Comparison of ENCODE assay signal across 1 cellular context in the genomic region with DNA sequence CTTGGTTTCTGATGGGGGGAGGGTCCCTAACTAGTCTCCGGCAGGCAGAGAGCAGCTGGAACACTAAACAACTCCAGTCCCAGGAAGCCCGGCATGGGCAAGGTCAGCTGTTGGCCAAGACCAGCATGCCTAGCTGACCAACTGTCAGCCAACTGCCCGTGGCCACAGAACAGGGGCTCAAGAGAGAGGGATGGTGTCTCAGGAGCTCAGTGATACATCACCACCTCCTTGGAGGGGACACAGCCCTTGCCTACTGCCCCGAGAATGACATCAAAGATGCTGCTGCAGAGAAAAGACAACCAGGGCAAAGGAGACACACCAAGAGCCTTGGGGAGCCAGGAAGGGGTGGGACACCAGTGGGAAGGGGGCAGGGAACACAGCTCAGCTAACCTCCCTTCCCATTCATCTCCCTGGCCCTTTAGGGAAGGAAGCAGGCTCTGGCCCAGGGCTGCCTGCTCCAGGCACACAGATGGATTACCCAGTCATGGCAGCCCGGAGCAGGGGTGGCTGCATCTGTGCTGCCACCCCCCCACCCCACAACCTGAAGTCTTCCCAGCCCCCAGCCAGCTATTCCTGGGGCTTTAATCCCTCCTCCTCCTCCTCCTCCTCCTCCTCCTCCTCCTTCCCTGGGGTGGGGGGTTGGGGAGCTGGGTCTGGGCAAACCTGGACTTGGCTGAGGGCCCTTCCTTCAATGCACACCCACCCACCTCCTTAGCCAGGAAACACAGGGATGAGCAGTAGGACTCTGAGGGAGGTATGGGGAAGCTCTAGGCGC.
TF ChIP-seq lines count a peak whose summit lies in the region.

No MANE protein-coding gene starts in this region.

TF ChIP-seq in WTC11, 78 proteins besides CTCF, POLR2A, EP300 and RAD21 (continued from another document):
- TF ChIP-seq, protein P1, sequence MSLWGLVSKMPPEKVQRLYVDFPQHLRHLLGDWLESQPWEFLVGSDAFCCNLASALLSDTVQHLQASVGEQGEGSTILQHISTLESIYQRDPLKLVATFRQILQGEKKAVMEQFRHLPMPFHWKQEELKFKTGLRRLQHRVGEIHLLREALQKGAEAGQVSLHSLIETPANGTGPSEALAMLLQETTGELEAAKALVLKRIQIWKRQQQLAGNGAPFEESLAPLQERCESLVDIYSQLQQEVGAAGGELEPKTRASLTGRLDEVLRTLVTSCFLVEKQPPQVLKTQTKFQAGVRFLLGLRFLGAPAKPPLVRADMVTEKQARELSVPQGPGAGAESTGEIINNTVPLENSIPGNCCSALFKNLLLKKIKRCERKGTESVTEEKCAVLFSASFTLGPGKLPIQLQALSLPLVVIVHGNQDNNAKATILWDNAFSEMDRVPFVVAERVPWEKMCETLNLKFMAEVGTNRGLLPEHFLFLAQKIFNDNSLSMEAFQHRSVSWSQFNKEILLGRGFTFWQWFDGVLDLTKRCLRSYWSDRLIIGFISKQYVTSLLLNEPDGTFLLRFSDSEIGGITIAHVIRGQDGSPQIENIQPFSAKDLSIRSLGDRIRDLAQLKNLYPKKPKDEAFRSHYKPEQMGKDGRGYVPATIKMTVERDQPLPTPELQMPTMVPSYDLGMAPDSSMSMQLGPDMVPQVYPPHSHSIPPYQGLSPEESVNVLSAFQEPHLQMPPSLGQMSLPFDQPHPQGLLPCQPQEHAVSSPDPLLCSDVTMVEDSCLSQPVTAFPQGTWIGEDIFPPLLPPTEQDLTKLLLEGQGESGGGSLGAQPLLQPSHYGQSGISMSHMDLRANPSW (CRISPR knock-in tag; conservative IDR thresholded peaks at IDR 0.05; ENCODE audit: low read depth) = no peak
- TF ChIP-seq, protein P2, sequence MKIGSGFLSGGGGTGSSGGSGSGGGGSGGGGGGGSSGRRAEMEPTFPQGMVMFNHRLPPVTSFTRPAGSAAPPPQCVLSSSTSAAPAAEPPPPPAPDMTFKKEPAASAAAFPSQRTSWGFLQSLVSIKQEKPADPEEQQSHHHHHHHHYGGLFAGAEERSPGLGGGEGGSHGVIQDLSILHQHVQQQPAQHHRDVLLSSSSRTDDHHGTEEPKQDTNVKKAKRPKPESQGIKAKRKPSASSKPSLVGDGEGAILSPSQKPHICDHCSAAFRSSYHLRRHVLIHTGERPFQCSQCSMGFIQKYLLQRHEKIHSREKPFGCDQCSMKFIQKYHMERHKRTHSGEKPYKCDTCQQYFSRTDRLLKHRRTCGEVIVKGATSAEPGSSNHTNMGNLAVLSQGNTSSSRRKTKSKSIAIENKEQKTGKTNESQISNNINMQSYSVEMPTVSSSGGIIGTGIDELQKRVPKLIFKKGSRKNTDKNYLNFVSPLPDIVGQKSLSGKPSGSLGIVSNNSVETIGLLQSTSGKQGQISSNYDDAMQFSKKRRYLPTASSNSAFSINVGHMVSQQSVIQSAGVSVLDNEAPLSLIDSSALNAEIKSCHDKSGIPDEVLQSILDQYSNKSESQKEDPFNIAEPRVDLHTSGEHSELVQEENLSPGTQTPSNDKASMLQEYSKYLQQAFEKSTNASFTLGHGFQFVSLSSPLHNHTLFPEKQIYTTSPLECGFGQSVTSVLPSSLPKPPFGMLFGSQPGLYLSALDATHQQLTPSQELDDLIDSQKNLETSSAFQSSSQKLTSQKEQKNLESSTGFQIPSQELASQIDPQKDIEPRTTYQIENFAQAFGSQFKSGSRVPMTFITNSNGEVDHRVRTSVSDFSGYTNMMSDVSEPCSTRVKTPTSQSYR (CRISPR knock-in tag; IDR thresholded peaks at IDR 0.05) = 0 out of 2 replicates have a peak, but pooled peaks have one; percentile 7
- peak; percentile 68; the same call in 1 of the 2 replicates for TF ChIP-seq ELF4 (CRISPR knock-in tag; IDR thresholded peaks at IDR 0.05; ENCODE audit: low read depth)
- TF ChIP-seq, protein P3, sequence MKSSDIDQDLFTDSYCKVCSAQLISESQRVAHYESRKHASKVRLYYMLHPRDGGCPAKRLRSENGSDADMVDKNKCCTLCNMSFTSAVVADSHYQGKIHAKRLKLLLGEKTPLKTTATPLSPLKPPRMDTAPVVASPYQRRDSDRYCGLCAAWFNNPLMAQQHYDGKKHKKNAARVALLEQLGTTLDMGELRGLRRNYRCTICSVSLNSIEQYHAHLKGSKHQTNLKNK (CRISPR knock-in tag; IDR thresholded peaks at IDR 0.05) = no peak
- no peak for TF ChIP-seq E2F1 (CRISPR knock-in tag; IDR thresholded peaks at IDR 0.05)
TF ChIP-seq in WTC11: peak in this region for 4.
